In the genomic region with DNA sequence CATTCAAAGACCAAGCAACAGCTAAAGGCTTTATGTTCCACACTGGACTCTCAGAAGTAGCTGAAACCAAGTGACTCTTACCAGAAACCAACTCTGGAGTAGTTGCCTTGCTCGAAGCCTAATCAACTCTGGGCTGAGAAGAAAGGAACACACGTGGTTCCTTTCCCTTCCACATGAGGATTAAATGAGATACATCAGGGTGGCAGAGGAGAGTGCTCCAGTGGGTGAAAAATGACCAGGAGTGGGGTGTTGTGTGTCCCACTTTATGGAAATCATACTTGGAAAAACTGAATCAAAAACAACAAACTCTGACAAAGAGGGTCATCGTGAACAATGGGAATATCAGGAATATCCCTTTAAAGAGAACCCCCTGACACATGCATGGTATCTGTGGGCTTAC, we compare ENCODE assay signal across 28 cellular contexts.
"Had no signal": no experiment of that assay in that cellular context is flagged by ENCODE, and none has a peak within 500 bp of the region (broad histone marks: within the 10 kb centered on the region; RNA-seq: fewer than 3 reads in every experiment).

No MANE protein-coding gene starts in this region.

- DNase-seq: colonic mucosa; cortex of kidney; dermis blood vessel endothelial cell; dorsolateral prefrontal cortex; effector CD4-positive, alpha-beta T cell; effector CD8-positive, alpha-beta T cell; effector memory CD4-positive, alpha-beta T cell; effector memory CD8-positive, alpha-beta T cell; endodermal cell; erythroblast; esophagus squamous epithelium; foreskin fibroblast; foreskin keratinocyte; foreskin melanocyte; gastrocnemius medialis; glutamatergic neuron; head of caudate nucleus; heart left ventricle; heart right ventricle had no signal

- H3K4me1 ChIP-seq: colonic mucosa, esophagus squamous epithelium, foreskin keratinocyte, gastrocnemius medialis, heart left ventricle, heart right ventricle had no signal

- H3K4me3 ChIP-seq: colonic mucosa, coronary artery, dorsolateral prefrontal cortex, esophagus muscularis mucosa, esophagus squamous epithelium, gastrocnemius medialis, gastroesophageal sphincter, heart left ventricle, heart right ventricle had no signal

- H3K9me3 ChIP-seq: colonic mucosa, gastrocnemius medialis had no signal

- H3K36me3 ChIP-seq: colonic mucosa, esophagus muscularis mucosa, esophagus squamous epithelium, gastrocnemius medialis, gastroesophageal sphincter, heart left ventricle, heart right ventricle had no signal

- H3K27ac ChIP-seq: colonic mucosa, coronary artery, dorsolateral prefrontal cortex, epithelial cell of prostate, esophagus muscularis mucosa, esophagus squamous epithelium, foreskin keratinocyte, gastrocnemius medialis, gastroesophageal sphincter, heart left ventricle, heart right ventricle had no signal

- ATAC-seq: effector memory CD8-positive, alpha-beta T cell; esophagus mucosa; foreskin keratinocyte; gastrocnemius medialis; gastroesophageal sphincter; heart left ventricle; heart right ventricle had no signal

- H3K27me3 ChIP-seq: colonic mucosa, dorsolateral prefrontal cortex, esophagus muscularis mucosa, foreskin keratinocyte, gastrocnemius medialis had no signal

- FAIRE-seq: colon, endometrium, endothelial cell of umbilical vein, frontal cortex had no signal
